1 cellular context compared by ENCODE assay signal in the genomic region with DNA sequence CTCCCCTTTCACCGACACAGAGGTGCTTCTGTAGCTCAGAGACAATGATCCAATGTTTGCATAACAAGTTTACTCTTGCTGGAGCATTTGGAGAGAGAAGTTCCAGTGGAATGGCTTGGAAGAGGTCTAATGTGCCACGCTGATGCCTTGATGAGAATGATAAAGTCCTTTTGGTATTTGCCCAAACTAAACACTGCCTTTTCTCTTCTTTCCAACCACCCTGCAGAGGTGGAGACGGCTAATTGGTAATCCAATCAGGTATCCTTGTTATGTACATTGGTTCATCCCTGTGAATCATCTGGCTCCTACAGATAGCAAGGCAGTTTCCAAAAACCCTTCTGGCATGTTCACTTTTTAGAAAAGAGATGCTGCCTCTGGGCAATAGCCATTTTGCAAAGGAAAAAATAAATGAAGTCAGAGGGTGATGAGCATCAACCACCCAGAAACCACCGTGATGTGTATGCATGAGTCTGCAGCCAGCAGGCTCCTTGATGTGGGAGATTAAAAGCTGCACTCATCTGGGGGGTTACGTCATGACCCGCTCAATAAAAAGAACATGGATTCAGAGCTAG.
A peak's percentile ranks its signal among the peaks of the same experiment; 100 is the strongest.
TF ChIP-seq lines count a peak whose summit lies in the region.

No MANE protein-coding gene starts in this region.

TF ChIP-seq in K562, 482 proteins besides CTCF, POLR2A, EP300 and RAD21:
- TF ChIP-seq SMARCB1 (IDR thresholded peaks at IDR 0.05; ENCODE audit: insufficient read length, low read depth): no peak
- TF ChIP-seq, protein P1, sequence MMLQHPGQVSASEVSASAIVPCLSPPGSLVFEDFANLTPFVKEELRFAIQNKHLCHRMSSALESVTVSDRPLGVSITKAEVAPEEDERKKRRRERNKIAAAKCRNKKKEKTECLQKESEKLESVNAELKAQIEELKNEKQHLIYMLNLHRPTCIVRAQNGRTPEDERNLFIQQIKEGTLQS (IDR thresholded peaks at IDR 0.05): 0 out of 2 replicates have a peak, but pooled peaks have one; percentile 17
- TF ChIP-seq, protein P1 (CRISPR knock-in tag; conservative IDR thresholded peaks at IDR 0.05): no peak
